ENCODE assay signal across 13 cellular contexts in genomic region chr11:66157182-66157864, GRCh38.
DNase-seq lines count a peak whose midpoint lies in the region; ATAC-seq and TF ChIP-seq lines count a peak whose summit lies in the region.
"Had no signal": no experiment of that assay in that cellular context is flagged by ENCODE, and none has a peak within 500 bp of the region (broad histone marks: within the 10 kb centered on the region; RNA-seq: fewer than 3 reads in every experiment).

No MANE protein-coding gene starts in this region.

- no peak for TF ChIP-seq CTCF in spleen (IDR thresholded peaks at IDR 0.05 in 8 of 11, conservative IDR thresholded peaks at IDR 0.05 in 3 of 11)

- H3K27ac ChIP-seq in naive thymus-derived CD4-positive, alpha-beta T cell (ENCODE audit: low read depth, low read length) = no peak overlapping the region
- no peak overlapping the region for H3K27ac ChIP-seq in spleen
- H3K27ac ChIP-seq: neural progenitor cell, sigmoid colon had no signal

- peaks cover 0 to 8% of the 10 kb centered on the region in 2 donors for H3K4me1 ChIP-seq in naive thymus-derived CD4-positive, alpha-beta T cell (ENCODE audit: control insufficient read depth in 2 of 2, insufficient read depth in 2 of 2, low read length in 2 of 2)
- H3K4me1 ChIP-seq in spleen = peaks cover 0 to 32% (median 3%) of the 10 kb centered on the region in 6 donors
- H3K4me1 ChIP-seq: neural progenitor cell had no signal

- no peak overlapping the region for H3K4me3 Mint-ChIP-seq in activated naive CD8-positive, alpha-beta T cell treated with anti-CD3 and anti-CD28 coated beads, Interleukin-2, amount 50 U/mL, for 24 hours
- H3K4me3 Mint-ChIP-seq in naive thymus-derived CD4-positive, alpha-beta T cell = no peak overlapping the region
- H3K4me3 Mint-ChIP-seq: neural progenitor cell had no signal

- peaks cover 49% of the 10 kb centered on the region for H3K4me1 Mint-ChIP-seq in activated naive CD8-positive, alpha-beta T cell treated with anti-CD3 and anti-CD28 coated beads, Interleukin-2, amount 50 U/mL, for 24 hours
- H3K4me1 Mint-ChIP-seq in naive thymus-derived CD4-positive, alpha-beta T cell = peaks cover 21 to 77% (median 65%) of the 10 kb centered on the region in 7 donors
- H3K4me1 Mint-ChIP-seq: neural progenitor cell had no signal

- H3K36me3 ChIP-seq in naive thymus-derived CD4-positive, alpha-beta T cell (ENCODE audit: control insufficient read depth in 2 of 3, insufficient read depth in 3 of 3, low read length in 3 of 3) = no peaks in the 10 kb centered on the region
- no peaks in the 10 kb centered on the region for H3K36me3 ChIP-seq in spleen
- H3K36me3 ChIP-seq: neural progenitor cell, sigmoid colon had no signal

- ATAC-seq in activated CD4-positive, CD25-positive, alpha-beta regulatory T cell treated with anti-CD3 and anti-CD28 coated beads, Interleukin-2, amount 50 U/mL, for 24 hours = peak; percentile 28 to 48
- peak; percentile 71 for ATAC-seq in activated naive CD8-positive, alpha-beta T cell treated with anti-CD3 and anti-CD28 coated beads, Interleukin-2, amount 50 U/mL, for 24 hours
- no peak for ATAC-seq in naive thymus-derived CD4-positive, alpha-beta T cell

- peaks cover 4% of the 10 kb centered on the region for H3K9me3 Mint-ChIP-seq in activated naive CD8-positive, alpha-beta T cell treated with anti-CD3 and anti-CD28 coated beads, Interleukin-2, amount 50 U/mL, for 24 hours
- H3K9me3 Mint-ChIP-seq in naive thymus-derived CD4-positive, alpha-beta T cell = peaks cover 0 to 4% (median 0%) of the 10 kb centered on the region in 11 donors
- H3K9me3 Mint-ChIP-seq: neural progenitor cell had no signal

- peaks cover 4% of the 10 kb centered on the region for H3K36me3 Mint-ChIP-seq in activated naive CD8-positive, alpha-beta T cell treated with anti-CD3 and anti-CD28 coated beads, Interleukin-2, amount 50 U/mL, for 24 hours (ENCODE audit: low read depth)
- peaks cover 0 to 9% (median 5%) of the 10 kb centered on the region in 5 donors for H3K36me3 Mint-ChIP-seq in naive thymus-derived CD4-positive, alpha-beta T cell
- H3K36me3 Mint-ChIP-seq: neural progenitor cell had no signal

- CTCF ChIA-PET in naive thymus-derived CD4-positive, alpha-beta T cell (lab: Charles Lee) = no interaction called here

- no peak for DNase-seq in activated CD4-positive, CD25-positive, alpha-beta regulatory T cell (lab: John Stamatoyannopoulos, UW)
- peak; percentile 13 for DNase-seq in HT-29 (ENCODE audit: low spot score)
- DNase-seq in activated naive CD8-positive, alpha-beta T cell treated with anti-CD3 and anti-CD28 coated beads, Interleukin-2, amount 50 U/mL, for 24 hours = no peak
- no peak for DNase-seq in naive thymus-derived CD4-positive, alpha-beta T cell
- DNase-seq in NCI-H2081 (lab: John Stamatoyannopoulos, UW) = no peak
- DNase-seq in spleen = no peak
- DNase-seq in GF-D8 (lab: John Stamatoyannopoulos, UW) = no peak
- DNase-seq: Calu3, foreskin melanocyte, NCI-H446 treated with DMSO at 0.1 percent for 48 hours, sigmoid colon had no signal

- POLR2A ChIA-PET in naive thymus-derived CD4-positive, alpha-beta T cell (lab: Charles Lee) = no interaction called here

- TF ChIP-seq POLR2A in spleen (IDR thresholded peaks at IDR 0.05) = no peak

- H3K9me3 ChIP-seq in naive thymus-derived CD4-positive, alpha-beta T cell (ENCODE audit: control insufficient read depth in 2 of 3, low read length in 3 of 3) = no peaks in the 10 kb centered on the region
- H3K9me3 ChIP-seq in spleen = no peaks in the 10 kb centered on the region
- H3K9me3 ChIP-seq: sigmoid colon had no signal

- intact Hi-C loops in naive thymus-derived CD4-positive, alpha-beta T cell (cut with micrococcal nuclease) = no loop called here
- intact Hi-C loops in spleen (cut with DNase I; ENCODE audit: low total_unique reads) = no loop called here

- no peaks in the 10 kb centered on the region for H3K27me3 Mint-ChIP-seq in activated naive CD8-positive, alpha-beta T cell treated with anti-CD3 and anti-CD28 coated beads, Interleukin-2, amount 50 U/mL, for 24 hours
- H3K27me3 Mint-ChIP-seq in naive thymus-derived CD4-positive, alpha-beta T cell = no peaks in the 10 kb centered on the region

- peak overlapping the region; percentile 85 for H3K27ac Mint-ChIP-seq in activated naive CD8-positive, alpha-beta T cell treated with anti-CD3 and anti-CD28 coated beads, Interleukin-2, amount 50 U/mL, for 24 hours
- H3K27ac Mint-ChIP-seq in naive thymus-derived CD4-positive, alpha-beta T cell = peak overlapping the region in 5 of 9 donors; percentile 6 to 72 (median 29)
- H3K27ac Mint-ChIP-seq: neural progenitor cell had no signal

- H3K27me3 ChIP-seq in naive thymus-derived CD4-positive, alpha-beta T cell (ENCODE audit: control insufficient read depth in 2 of 2, insufficient read depth in 2 of 2, low read length in 2 of 2) = no peaks in the 10 kb centered on the region
- no peaks in the 10 kb centered on the region for H3K27me3 ChIP-seq in spleen (replicated peaks in 1 of 7)
- H3K27me3 ChIP-seq: neural progenitor cell, sigmoid colon had no signal

- H3K4me3 ChIP-seq in naive thymus-derived CD4-positive, alpha-beta T cell (ENCODE audit: low read length) = no peak overlapping the region
- no peak overlapping the region for H3K4me3 ChIP-seq in spleen
- H3K4me3 ChIP-seq: neural progenitor cell, sigmoid colon had no signal
